In genomic region chr5:126472538-126472889, GRCh38 we compare ENCODE assay signal across 1 cellular context.
TF ChIP-seq lines count a peak whose summit lies in the region.

No MANE protein-coding gene starts in this region.

TF ChIP-seq in IMR-90, 13 proteins besides CTCF, POLR2A, EP300 and RAD21 (continued from another document):
- TF ChIP-seq CEBPB (IDR thresholded peaks at IDR 0.05; ENCODE audit: low read depth, low read length) (no peak), MXI1 (IDR thresholded peaks at IDR 0.05; ENCODE audit: borderline replicate concordance, low read depth, low read length) (no peak), CHD1 (IDR thresholded peaks at IDR 0.05; ENCODE audit: low read depth, low read length) (no peak), FOS (IDR thresholded peaks at IDR 0.05; ENCODE audit: low read depth, low read length) (no peak), MAFK (IDR thresholded peaks at IDR 0.05; ENCODE audit: low read depth, low read length) (no peak), NFE2L2 (IDR thresholded peaks at IDR 0.05; ENCODE audit: low read depth, low read length) (no peak), RFX5 (IDR thresholded peaks at IDR 0.05; ENCODE audit: low read depth, low read length) (no peak)
